1 cellular context compared by ENCODE assay signal in genomic region chr6:170243791-170244291, GRCh38.
TF ChIP-seq lines count a peak whose summit lies in the region.

No MANE protein-coding gene starts in this region.

TF ChIP-seq in IMR-90, 13 proteins besides CTCF, POLR2A, EP300 and RAD21 (continued from another document):
- no peak for TF ChIP-seq ELK1 (IDR thresholded peaks at IDR 0.05; ENCODE audit: borderline replicate concordance, low read depth, low read length)
- TF ChIP-seq MXI1 (IDR thresholded peaks at IDR 0.05; ENCODE audit: borderline replicate concordance, low read depth, low read length): no peak
- no peak for TF ChIP-seq USF2 (IDR thresholded peaks at IDR 0.05; ENCODE audit: low read depth, low read length)
- no peak for TF ChIP-seq SMC3 (IDR thresholded peaks at IDR 0.05; ENCODE audit: low read depth, low read length)
- TF ChIP-seq NFE2L2 (IDR thresholded peaks at IDR 0.05; ENCODE audit: low read depth, low read length): no peak
- no peak for TF ChIP-seq BHLHE40 (IDR thresholded peaks at IDR 0.05; ENCODE audit: low read depth, low read length)
- TF ChIP-seq MAFK (IDR thresholded peaks at IDR 0.05; ENCODE audit: low read depth, low read length): no peak
